Comparison of ENCODE assay signal across 1 cellular context in the genomic region with DNA sequence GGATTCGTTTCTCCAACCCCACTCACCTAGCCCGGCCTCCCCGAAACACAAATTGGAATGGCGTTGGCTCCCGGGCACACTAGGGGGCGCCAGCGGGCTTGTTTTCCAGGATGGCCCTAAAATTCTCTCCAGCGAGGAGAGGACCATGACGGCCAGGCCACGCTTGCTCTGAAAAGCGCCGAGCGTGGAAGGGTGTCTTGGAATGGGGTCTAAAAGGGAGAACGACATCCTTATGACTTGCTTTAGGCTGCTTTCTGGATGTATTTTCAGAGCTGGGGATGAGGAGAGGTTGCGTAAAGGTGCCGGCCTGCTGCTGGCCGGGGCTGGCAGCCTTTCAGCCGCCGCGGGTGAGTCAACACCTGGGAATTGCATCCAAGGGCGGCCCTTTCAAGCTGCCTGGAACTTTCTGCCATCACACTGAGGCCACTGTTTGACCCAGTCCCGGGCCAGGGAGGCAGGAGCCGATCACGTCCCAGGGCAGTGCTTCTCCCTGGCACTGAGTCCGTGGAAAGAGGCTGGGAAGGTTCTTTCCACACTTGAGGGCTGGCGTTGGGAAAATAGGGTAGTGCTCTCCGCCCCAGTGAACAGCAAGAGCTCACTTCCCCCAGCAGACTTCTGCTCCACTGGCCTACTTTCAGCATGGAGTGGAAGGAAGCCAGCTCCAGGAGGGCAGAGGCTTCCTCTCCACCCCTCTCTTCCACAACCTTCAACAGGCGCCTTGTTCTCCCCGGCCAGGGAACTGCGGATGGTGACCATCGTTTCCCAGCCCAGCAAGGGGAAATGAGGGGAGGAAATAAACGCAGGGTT.
TF ChIP-seq lines count a peak whose summit lies in the region.

No MANE protein-coding gene starts in this region.

TF ChIP-seq in HepG2, 621 proteins besides CTCF, POLR2A, EP300 and RAD21 (continued from another document and continues in another):
- TF ChIP-seq, protein P1, sequence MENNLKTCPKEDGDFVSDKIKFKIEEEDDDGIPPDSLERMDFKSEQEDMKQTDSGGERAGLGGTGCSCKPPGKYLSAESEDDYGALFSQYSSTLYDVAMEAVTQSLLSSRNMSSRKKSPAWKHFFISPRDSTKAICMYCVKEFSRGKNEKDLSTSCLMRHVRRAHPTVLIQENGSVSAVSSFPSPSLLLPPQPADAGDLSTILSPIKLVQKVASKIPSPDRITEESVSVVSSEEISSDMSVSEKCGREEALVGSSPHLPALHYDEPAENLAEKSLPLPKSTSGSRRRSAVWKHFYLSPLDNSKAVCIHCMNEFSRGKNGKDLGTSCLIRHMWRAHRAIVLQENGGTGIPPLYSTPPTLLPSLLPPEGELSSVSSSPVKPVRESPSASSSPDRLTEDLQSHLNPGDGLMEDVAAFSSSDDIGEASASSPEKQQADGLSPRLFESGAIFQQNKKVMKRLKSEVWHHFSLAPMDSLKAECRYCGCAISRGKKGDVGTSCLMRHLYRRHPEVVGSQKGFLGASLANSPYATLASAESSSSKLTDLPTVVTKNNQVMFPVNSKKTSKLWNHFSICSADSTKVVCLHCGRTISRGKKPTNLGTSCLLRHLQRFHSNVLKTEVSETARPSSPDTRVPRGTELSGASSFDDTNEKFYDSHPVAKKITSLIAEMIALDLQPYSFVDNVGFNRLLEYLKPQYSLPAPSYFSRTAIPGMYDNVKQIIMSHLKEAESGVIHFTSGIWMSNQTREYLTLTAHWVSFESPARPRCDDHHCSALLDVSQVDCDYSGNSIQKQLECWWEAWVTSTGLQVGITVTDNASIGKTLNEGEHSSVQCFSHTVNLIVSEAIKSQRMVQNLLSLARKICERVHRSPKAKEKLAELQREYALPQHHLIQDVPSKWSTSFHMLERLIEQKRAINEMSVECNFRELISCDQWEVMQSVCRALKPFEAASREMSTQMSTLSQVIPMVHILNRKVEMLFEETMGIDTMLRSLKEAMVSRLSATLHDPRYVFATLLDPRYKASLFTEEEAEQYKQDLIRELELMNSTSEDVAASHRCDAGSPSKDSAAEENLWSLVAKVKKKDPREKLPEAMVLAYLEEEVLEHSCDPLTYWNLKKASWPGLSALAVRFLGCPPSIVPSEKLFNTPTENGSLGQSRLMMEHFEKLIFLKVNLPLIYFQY (CRISPR knock-in tag; IDR thresholded peaks at IDR 0.05; ENCODE audit: borderline replicate concordance), result peak; percentile 89; the same call in 1 of the 2 replicates
- TF ChIP-seq NR2F1 (CRISPR knock-in tag; IDR thresholded peaks at IDR 0.05) (peak in 1 of 2 experiments; percentile 7; a peak in 1 of 4 replicates), PPARG (CRISPR knock-in tag; conservative IDR thresholded peaks at IDR 0.05) (peak; percentile 73), SP2 (CRISPR knock-in tag; IDR thresholded peaks at IDR 0.05) (no peak), SP4 (CRISPR knock-in tag; IDR thresholded peaks at IDR 0.05) (peak; percentile 58; the same call in 1 of the 2 replicates), HNF4A (CRISPR knock-in tag; IDR thresholded peaks at IDR 0.05) (peak; percentile 67), ZSCAN30 (CRISPR knock-in tag; IDR thresholded peaks at IDR 0.05) (no peak), ZNF317 (CRISPR knock-in tag; IDR thresholded peaks at IDR 0.05) (peak; percentile 78; the same call in 1 of the 2 replicates), JDP2 (CRISPR knock-in tag; IDR thresholded peaks at IDR 0.05; ENCODE audit: borderline replicate concordance) (no peak), ZNF274 (CRISPR knock-in tag; IDR thresholded peaks at IDR 0.05) (peak; percentile 66), SALL2 (CRISPR knock-in tag; IDR thresholded peaks at IDR 0.05) (peak; percentile 83), ZNF7 (CRISPR knock-in tag; IDR thresholded peaks at IDR 0.05) (no peak), ZNF510 (CRISPR knock-in tag; IDR thresholded peaks at IDR 0.05; ENCODE audit: low read depth) (no peak), ZNF496 (CRISPR knock-in tag; IDR thresholded peaks at IDR 0.05; ENCODE audit: insufficient replicate concordance) (no peak), SOX13 (IDR thresholded peaks at IDR 0.05) (no peak), SOX13 (CRISPR knock-in tag; conservative IDR thresholded peaks at IDR 0.05 in 1 of 2, IDR thresholded peaks at IDR 0.05 in 1 of 2) (peak in 1 of 2 experiments; percentile 69; a peak in 1 of 4 replicates), PAF1 (CRISPR knock-in tag; IDR thresholded peaks at IDR 0.05) (no peak), SP5 (CRISPR knock-in tag; IDR thresholded peaks at IDR 0.05; ENCODE audit: borderline replicate concordance, low read depth) (0 out of 2 replicates have a peak, but pooled peaks have one; percentile 53), ZNF607 (CRISPR knock-in tag; IDR thresholded peaks at IDR 0.05; ENCODE audit: borderline replicate concordance) (peak; percentile 64; the same call in 1 of the 2 replicates), FOXM1 (CRISPR knock-in tag; IDR thresholded peaks at IDR 0.05) (no peak), SRSF4 (IDR thresholded peaks at IDR 0.05; ENCODE audit: low read depth, low read length, poor library complexity, severe bottlenecking) (no peak), ZFP41 (CRISPR knock-in tag; IDR thresholded peaks at IDR 0.05; ENCODE audit: borderline replicate concordance) (no peak), DMAP1 (CRISPR knock-in tag; IDR thresholded peaks at IDR 0.05) (peak; percentile 56)
- TF ChIP-seq, protein P2, sequence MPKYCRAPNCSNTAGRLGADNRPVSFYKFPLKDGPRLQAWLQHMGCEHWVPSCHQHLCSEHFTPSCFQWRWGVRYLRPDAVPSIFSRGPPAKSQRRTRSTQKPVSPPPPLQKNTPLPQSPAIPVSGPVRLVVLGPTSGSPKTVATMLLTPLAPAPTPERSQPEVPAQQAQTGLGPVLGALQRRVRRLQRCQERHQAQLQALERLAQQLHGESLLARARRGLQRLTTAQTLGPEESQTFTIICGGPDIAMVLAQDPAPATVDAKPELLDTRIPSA (CRISPR knock-in tag; IDR thresholded peaks at IDR 0.05; ENCODE audit: borderline replicate concordance), result no peak; the same call in 1 of the 2 replicates
- TF ChIP-seq, protein P3, sequence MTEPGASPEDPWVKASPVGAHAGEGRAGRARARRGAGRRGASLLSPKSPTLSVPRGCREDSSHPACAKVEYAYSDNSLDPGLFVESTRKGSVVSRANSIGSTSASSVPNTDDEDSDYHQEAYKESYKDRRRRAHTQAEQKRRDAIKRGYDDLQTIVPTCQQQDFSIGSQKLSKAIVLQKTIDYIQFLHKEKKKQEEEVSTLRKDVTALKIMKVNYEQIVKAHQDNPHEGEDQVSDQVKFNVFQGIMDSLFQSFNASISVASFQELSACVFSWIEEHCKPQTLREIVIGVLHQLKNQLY (CRISPR knock-in tag; IDR thresholded peaks at IDR 0.05), result peak; percentile 95
- TF ChIP-seq, protein P4, sequence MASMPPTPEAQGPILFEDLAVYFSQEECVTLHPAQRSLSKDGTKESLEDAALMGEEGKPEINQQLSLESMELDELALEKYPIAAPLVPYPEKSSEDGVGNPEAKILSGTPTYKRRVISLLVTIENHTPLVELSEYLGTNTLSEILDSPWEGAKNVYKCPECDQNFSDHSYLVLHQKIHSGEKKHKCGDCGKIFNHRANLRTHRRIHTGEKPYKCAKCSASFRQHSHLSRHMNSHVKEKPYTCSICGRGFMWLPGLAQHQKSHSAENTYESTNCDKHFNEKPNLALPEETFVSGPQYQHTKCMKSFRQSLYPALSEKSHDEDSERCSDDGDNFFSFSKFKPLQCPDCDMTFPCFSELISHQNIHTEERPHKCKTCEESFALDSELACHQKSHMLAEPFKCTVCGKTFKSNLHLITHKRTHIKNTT (CRISPR knock-in tag; IDR thresholded peaks at IDR 0.05), result no peak
- TF ChIP-seq, protein P5, sequence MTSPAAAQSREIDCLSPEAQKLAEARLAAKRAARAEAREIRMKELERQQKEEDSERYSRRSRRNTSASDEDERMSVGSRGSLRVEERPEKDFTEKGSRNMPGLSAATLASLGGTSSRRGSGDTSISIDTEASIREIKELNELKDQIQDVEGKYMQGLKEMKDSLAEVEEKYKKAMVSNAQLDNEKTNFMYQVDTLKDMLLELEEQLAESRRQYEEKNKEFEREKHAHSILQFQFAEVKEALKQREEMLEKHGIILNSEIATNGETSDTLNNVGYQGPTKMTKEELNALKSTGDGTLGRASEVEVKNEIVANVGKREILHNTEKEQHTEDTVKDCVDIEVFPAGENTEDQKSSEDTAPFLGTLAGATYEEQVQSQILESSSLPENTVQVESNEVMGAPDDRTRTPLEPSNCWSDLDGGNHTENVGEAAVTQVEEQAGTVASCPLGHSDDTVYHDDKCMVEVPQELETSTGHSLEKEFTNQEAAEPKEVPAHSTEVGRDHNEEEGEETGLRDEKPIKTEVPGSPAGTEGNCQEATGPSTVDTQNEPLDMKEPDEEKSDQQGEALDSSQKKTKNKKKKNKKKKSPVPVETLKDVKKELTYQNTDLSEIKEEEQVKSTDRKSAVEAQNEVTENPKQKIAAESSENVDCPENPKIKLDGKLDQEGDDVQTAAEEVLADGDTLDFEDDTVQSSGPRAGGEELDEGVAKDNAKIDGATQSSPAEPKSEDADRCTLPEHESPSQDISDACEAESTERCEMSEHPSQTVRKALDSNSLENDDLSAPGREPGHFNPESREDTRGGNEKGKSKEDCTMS (CRISPR knock-in tag; conservative IDR thresholded peaks at IDR 0.05), result no peak
- TF ChIP-seq, protein P6, sequence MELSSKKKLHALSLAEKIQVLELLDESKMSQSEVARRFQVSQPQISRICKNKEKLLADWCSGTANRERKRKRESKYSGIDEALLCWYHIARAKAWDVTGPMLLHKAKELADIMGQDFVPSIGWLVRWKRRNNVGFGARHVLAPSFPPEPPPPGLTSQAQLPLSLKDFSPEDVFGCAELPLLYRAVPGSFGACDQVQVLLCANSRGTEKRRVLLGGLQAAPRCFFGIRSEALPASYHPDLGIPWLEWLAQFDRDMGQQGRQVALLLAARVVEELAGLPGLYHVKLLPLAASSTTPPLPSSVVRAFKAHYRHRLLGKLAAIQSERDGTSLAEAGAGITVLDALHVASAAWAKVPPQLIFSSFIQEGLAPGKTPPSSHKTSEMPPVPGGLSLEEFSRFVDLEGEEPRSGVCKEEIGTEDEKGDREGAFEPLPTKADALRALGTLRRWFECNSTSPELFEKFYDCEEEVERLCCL (CRISPR knock-in tag; IDR thresholded peaks at IDR 0.05; ENCODE audit: borderline replicate concordance), result no peak; the same call in 1 of the 2 replicates
- TF ChIP-seq, protein P7, sequence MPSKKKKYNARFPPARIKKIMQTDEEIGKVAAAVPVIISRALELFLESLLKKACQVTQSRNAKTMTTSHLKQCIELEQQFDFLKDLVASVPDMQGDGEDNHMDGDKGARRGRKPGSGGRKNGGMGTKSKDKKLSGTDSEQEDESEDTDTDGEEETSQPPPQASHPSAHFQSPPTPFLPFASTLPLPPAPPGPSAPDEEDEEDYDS (CRISPR knock-in tag; IDR thresholded peaks at IDR 0.05), result no peak; the same call in none of the 2 replicates
- TF ChIP-seq, protein P8, sequence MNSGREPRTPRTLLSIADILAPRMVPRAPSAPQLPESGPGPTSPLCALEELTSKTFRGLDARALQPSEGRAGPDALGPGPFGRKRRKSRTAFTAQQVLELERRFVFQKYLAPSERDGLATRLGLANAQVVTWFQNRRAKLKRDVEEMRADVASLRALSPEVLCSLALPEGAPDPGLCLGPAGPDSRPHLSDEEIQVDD (CRISPR knock-in tag; IDR thresholded peaks at IDR 0.05; ENCODE audit: borderline replicate concordance), result no peak
- TF ChIP-seq, protein P9, sequence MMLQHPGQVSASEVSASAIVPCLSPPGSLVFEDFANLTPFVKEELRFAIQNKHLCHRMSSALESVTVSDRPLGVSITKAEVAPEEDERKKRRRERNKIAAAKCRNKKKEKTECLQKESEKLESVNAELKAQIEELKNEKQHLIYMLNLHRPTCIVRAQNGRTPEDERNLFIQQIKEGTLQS (CRISPR knock-in tag; IDR thresholded peaks at IDR 0.05), result peak; percentile 90
- TF ChIP-seq, protein P10, sequence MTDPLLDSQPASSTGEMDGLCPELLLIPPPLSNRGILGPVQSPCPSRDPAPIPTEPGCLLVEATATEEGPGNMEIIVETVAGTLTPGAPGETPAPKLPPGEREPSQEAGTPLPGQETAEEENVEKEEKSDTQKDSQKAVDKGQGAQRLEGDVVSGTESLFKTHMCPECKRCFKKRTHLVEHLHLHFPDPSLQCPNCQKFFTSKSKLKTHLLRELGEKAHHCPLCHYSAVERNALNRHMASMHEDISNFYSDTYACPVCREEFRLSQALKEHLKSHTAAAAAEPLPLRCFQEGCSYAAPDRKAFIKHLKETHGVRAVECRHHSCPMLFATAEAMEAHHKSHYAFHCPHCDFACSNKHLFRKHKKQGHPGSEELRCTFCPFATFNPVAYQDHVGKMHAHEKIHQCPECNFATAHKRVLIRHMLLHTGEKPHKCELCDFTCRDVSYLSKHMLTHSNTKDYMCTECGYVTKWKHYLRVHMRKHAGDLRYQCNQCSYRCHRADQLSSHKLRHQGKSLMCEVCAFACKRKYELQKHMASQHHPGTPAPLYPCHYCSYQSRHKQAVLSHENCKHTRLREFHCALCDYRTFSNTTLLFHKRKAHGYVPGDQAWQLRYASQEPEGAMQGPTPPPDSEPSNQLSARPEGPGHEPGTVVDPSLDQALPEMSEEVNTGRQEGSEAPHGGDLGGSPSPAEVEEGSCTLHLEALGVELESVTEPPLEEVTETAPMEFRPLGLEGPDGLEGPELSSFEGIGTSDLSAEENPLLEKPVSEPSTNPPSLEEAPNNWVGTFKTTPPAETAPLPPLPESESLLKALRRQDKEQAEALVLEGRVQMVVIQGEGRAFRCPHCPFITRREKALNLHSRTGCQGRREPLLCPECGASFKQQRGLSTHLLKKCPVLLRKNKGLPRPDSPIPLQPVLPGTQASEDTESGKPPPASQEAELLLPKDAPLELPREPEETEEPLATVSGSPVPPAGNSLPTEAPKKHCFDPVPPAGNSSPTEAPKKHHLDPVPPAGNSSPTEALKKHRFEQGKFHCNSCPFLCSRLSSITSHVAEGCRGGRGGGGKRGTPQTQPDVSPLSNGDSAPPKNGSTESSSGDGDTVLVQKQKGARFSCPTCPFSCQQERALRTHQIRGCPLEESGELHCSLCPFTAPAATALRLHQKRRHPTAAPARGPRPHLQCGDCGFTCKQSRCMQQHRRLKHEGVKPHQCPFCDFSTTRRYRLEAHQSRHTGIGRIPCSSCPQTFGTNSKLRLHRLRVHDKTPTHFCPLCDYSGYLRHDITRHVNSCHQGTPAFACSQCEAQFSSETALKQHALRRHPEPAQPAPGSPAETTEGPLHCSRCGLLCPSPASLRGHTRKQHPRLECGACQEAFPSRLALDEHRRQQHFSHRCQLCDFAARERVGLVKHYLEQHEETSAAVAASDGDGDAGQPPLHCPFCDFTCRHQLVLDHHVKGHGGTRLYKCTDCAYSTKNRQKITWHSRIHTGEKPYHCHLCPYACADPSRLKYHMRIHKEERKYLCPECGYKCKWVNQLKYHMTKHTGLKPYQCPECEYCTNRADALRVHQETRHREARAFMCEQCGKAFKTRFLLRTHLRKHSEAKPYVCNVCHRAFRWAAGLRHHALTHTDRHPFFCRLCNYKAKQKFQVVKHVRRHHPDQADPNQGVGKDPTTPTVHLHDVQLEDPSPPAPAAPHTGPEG (CRISPR knock-in tag; IDR thresholded peaks at IDR 0.05), result peak; percentile 62; the same call in 1 of the 2 replicates
- TF ChIP-seq, protein P11, sequence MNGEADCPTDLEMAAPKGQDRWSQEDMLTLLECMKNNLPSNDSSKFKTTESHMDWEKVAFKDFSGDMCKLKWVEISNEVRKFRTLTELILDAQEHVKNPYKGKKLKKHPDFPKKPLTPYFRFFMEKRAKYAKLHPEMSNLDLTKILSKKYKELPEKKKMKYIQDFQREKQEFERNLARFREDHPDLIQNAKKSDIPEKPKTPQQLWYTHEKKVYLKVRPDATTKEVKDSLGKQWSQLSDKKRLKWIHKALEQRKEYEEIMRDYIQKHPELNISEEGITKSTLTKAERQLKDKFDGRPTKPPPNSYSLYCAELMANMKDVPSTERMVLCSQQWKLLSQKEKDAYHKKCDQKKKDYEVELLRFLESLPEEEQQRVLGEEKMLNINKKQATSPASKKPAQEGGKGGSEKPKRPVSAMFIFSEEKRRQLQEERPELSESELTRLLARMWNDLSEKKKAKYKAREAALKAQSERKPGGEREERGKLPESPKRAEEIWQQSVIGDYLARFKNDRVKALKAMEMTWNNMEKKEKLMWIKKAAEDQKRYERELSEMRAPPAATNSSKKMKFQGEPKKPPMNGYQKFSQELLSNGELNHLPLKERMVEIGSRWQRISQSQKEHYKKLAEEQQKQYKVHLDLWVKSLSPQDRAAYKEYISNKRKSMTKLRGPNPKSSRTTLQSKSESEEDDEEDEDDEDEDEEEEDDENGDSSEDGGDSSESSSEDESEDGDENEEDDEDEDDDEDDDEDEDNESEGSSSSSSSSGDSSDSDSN (CRISPR knock-in tag; IDR thresholded peaks at IDR 0.05), result peak; percentile 94
